ENCODE assay signal across 20 cellular contexts in the genomic region with DNA sequence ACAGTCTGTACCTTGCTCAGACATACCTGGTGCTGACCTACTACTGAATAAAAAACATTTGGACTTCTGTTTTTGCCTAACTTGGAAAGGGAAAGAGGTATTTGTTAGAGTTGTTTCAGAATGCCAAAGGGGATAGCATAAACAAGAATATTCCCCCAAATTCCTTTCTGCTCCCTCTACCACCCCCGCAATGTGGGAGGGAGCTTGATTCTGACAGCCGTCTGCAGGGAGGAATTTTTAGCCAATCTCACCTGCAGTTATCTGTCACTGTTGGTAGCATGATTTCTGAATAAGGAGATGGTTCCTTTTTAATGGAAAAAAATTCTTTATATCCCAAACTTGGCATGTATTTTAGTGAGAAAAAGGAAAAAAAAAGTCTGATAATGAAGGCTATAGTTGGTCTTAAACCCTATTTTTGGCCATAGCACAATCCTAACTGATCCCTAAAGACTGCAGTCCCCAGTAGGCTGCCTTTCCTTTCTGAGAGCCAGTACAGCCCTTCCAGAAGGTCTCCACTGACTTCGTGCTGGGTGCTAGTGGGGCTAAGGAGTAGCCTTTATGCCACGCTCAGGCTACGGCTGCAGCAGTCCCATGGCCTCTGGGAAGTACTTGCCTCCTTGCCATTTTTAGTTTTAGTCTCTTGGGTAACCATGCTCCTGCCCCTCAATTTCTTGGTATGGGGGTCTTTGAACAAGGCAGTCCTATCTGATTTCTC. TPM values are rescaled to one million over a fixed set of nuclear protein-coding genes. Genes with fewer than 3 reads are reported as not detected.
DNase-seq lines count a peak whose midpoint lies in the region; ATAC-seq and TF ChIP-seq lines count a peak whose summit lies in the region.
"Had no signal": no experiment of that assay in that cellular context is flagged by ENCODE, and none has a peak within 500 bp of the region (broad histone marks: within the 10 kb centered on the region; RNA-seq: fewer than 3 reads in every experiment).

No MANE protein-coding gene starts in this region.

- H3K4me1 ChIP-seq in GM23338 (ENCODE audit: insufficient read depth), result 0 out of 2 replicates have a peak, but pooled peaks cover 7% of the 10 kb centered on the region
- peaks cover 2 to 19% of the 10 kb centered on the region in 2 donors for H3K4me1 ChIP-seq in neuronal stem cell (ENCODE audit: control insufficient read depth in 2 of 2, insufficient read depth in 1 of 2, low read depth in 1 of 2, low read length in 2 of 2)
- H3K4me1 ChIP-seq: HAP-1 had no signal

- H4K20me1 ChIP-seq in GM23338 (replicated peaks; ENCODE audit: insufficient read depth), result no peaks in the 10 kb centered on the region

- peak; percentile 78 for ATAC-seq in GM23338
- ATAC-seq in WTC11, result peak; percentile 55
- ATAC-seq in GM18511 (IDR thresholded peaks at IDR 0.05; ENCODE audit: unreplicated experiment), result no peak
- no peak for ATAC-seq in HG03135 (IDR thresholded peaks at IDR 0.05; ENCODE audit: unreplicated experiment)

- H3K36me3 Mint-ChIP-seq in GM23338 (ENCODE audit: low read depth) (no peaks in the 10 kb centered on the region), WTC11 (no peaks in the 10 kb centered on the region)
- H3K36me3 Mint-ChIP-seq: CD4-positive, alpha-beta memory T cell had no signal

- H3K79me1 ChIP-seq in neuronal stem cell (ENCODE audit: low read depth, low read length), result no peaks in the 10 kb centered on the region

- TF ChIP-seq CTCF in GM23338 (conservative IDR thresholded peaks at IDR 0.05; ENCODE audit: low read depth in 2 of 2) (no peak), WTC11 (IDR thresholded peaks at IDR 0.05) (no peak), foreskin fibroblast (IDR thresholded peaks at IDR 0.05; ENCODE audit: low read depth, low read length) (no peak)

- no peak overlapping the region for H3K23ac ChIP-seq in neuronal stem cell (ENCODE audit: low read depth, low read length, poor library complexity)

- H3K4me1 Mint-ChIP-seq in GM23338 (peaks cover 16% of the 10 kb centered on the region; the same call in 2 of the 3 replicates), WTC11 (peaks cover 20% of the 10 kb centered on the region)

- CTCF ChIA-PET in WTC11 (lab: Charles Lee), result interaction anchor here (1.2 kb wide), 1 partner anchor 71 kb away, joined by 3 read pairs; no protein-coding TSS in a partner anchor

- POLR2A ChIA-PET in WTC11 (lab: Charles Lee), result no interaction called here

- H4K8ac ChIP-seq in neuronal stem cell (ENCODE audit: low read depth, low read length), result no peak overlapping the region

- H3K4me3 Mint-ChIP-seq in GM23338 (no peak overlapping the region), WTC11 (no peak overlapping the region)
- H3K4me3 Mint-ChIP-seq: CD4-positive, alpha-beta memory T cell; HFFc6 had no signal

- H2AK5ac ChIP-seq in neuronal stem cell (ENCODE audit: low read depth, low read length), result no peak overlapping the region

- H3K4ac ChIP-seq in neuronal stem cell (ENCODE audit: low read length), result no peak overlapping the region

- H3K27ac ChIP-seq in GM23338 (ENCODE audit: low read depth) (no peak overlapping the region), neuronal stem cell (replicated peaks; ENCODE audit: low read length) (no peak overlapping the region)
- H3K27ac ChIP-seq: GM23248 had no signal

- H3K9me3 Mint-ChIP-seq in GM23338 (no peaks in the 10 kb centered on the region; the same call in 2 of the 3 replicates), WTC11 (no peaks in the 10 kb centered on the region; the same call in 1 of the 2 replicates)
- H3K9me3 Mint-ChIP-seq: CD4-positive, alpha-beta memory T cell; HFFc6 had no signal

- H2AFZ ChIP-seq in GM23338, result 0 out of 2 replicates have a peak overlapping the region, but pooled peaks have one; percentile 18
- peak overlapping the region; percentile 35 for H2AFZ ChIP-seq in neuronal stem cell (ENCODE audit: low read length)
- H2AFZ ChIP-seq: GM23248 had no signal

- no peaks in the 10 kb centered on the region for H3K9me3 ChIP-seq in neuronal stem cell (replicated peaks in 1 of 2; ENCODE audit: control insufficient read depth in 2 of 2, insufficient read depth in 1 of 2, low read depth in 1 of 2, low read length in 2 of 2)
- H3K9me3 ChIP-seq: HAP-1 had no signal

- H2BK120ac ChIP-seq in neuronal stem cell (ENCODE audit: low read depth, low read length), result no peak overlapping the region

- DNase-seq in GM23338 (ENCODE audit: low spot score) (no peak), WTC11 (ENCODE audit: low spot score) (no peak), iPS-NIHi7 (ENCODE audit: extremely low spot score) (peak; percentile 15), neuronal stem cell (ENCODE audit: low spot score) (no peak), foreskin fibroblast (no peak)
- DNase-seq in effector CD4-positive, alpha-beta T cell, result no peak
- DNase-seq: C1 segment of cervical spinal cord; Calu3; CD4-positive, alpha-beta memory T cell; COR-L47; DMS53; DMS79 treated with DMSO at 0.1 percent for 48 hours; GF-D8; GM23248; HFFc6 had no signal

- H3K27ac Mint-ChIP-seq in GM23338 (no peak overlapping the region), WTC11 (no peak overlapping the region)
- H3K27ac Mint-ChIP-seq: CD4-positive, alpha-beta memory T cell; HFFc6 had no signal

- no peak overlapping the region for H3K18ac ChIP-seq in neuronal stem cell (ENCODE audit: low read length)

- H3K14ac ChIP-seq in neuronal stem cell (ENCODE audit: low read length), result no peak overlapping the region

- H3K79me2 ChIP-seq in GM23338 (replicated peaks; ENCODE audit: insufficient read depth), result no peaks in the 10 kb centered on the region

- H2BK15ac ChIP-seq in neuronal stem cell (ENCODE audit: low read length), result no peak overlapping the region

- no peaks in the 10 kb centered on the region for H3K9me2 ChIP-seq in GM23338 (ENCODE audit: insufficient read depth)

- no peak overlapping the region for H3K9ac ChIP-seq in neuronal stem cell (ENCODE audit: low read depth, low read length, poor library complexity)
- H3K9ac ChIP-seq: GM23248 had no signal

- H3K4me3 ChIP-seq in GM23338 (no peak overlapping the region), neuronal stem cell (ENCODE audit: low read length in 2 of 2) (no peak overlapping the region), foreskin fibroblast (ENCODE audit: low read depth in 1 of 2, low read length in 2 of 2) (no peak overlapping the region)
- H3K4me3 ChIP-seq: GM23248, HAP-1 had no signal

- no peak overlapping the region for H2BK5ac ChIP-seq in neuronal stem cell (ENCODE audit: low read length)

- H2BK12ac ChIP-seq in neuronal stem cell (ENCODE audit: low read length), result no peak overlapping the region

- no peak overlapping the region for H4K91ac ChIP-seq in neuronal stem cell (ENCODE audit: low read depth, low read length, poor library complexity)

- H3K27me3 ChIP-seq in GM23338 (ENCODE audit: insufficient read depth) (no peaks in the 10 kb centered on the region), neuronal stem cell (ENCODE audit: control insufficient read depth in 3 of 3, insufficient read depth in 3 of 3, low read depth in 1 of 3, low read length in 3 of 3) (no peaks in the 10 kb centered on the region)

- H3K4me2 ChIP-seq in GM23338 (no peak overlapping the region), neuronal stem cell (ENCODE audit: insufficient read depth, low read length, poor library complexity, severe bottlenecking) (no peak overlapping the region)

- no CpG with 5 or more reads among the region's 5 CpGs for WGBS in neuronal stem cell (ENCODE audit: extremely low coverage in 2 of 2, insufficient read length in 2 of 2, insufficient replicate concordance in 1 of 2), 2 donors

- H3F3A ChIP-seq in GM23338 (replicated peaks; ENCODE audit: low read depth), result no peaks in the 10 kb centered on the region

- H3K36me3 ChIP-seq in GM23338 (ENCODE audit: insufficient read depth), result no peaks in the 10 kb centered on the region
- H3K36me3 ChIP-seq in neuronal stem cell (replicated peaks in 1 of 2; ENCODE audit: control insufficient read depth in 2 of 2, insufficient read depth in 2 of 2, low read length in 2 of 2), result no peaks in the 10 kb centered on the region
- H3K36me3 ChIP-seq: HAP-1 had no signal

- H3K27me3 Mint-ChIP-seq in GM23338 (ENCODE audit: insufficient read depth, low read depth, poor library complexity) (no peaks in the 10 kb centered on the region), WTC11 (ENCODE audit: low read depth) (no peaks in the 10 kb centered on the region)

TF ChIP-seq in GM23338, 12 proteins besides CTCF, POLR2A, EP300 and RAD21 (continues in another document):
- TF ChIP-seq JUNB (IDR thresholded peaks at IDR 0.05; ENCODE audit: unreplicated experiment) (no peak), EZH2 (IDR thresholded peaks at IDR 0.05; ENCODE audit: low read depth, unreplicated experiment) (no peak), ZNF331 (CRISPR knock-in tag; IDR thresholded peaks at IDR 0.05; ENCODE audit: low read depth) (no peak), ZNF114 (CRISPR knock-in tag; IDR thresholded peaks at IDR 0.05) (no peak)

TF ChIP-seq in WTC11, 78 proteins besides CTCF, POLR2A, EP300 and RAD21 (continues in another document):
- TF ChIP-seq, protein P1, sequence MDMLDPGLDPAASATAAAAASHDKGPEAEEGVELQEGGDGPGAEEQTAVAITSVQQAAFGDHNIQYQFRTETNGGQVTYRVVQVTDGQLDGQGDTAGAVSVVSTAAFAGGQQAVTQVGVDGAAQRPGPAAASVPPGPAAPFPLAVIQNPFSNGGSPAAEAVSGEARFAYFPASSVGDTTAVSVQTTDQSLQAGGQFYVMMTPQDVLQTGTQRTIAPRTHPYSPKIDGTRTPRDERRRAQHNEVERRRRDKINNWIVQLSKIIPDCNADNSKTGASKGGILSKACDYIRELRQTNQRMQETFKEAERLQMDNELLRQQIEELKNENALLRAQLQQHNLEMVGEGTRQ (CRISPR knock-in tag; IDR thresholded peaks at IDR 0.05), result no peak
- TF ChIP-seq ZNF423 (CRISPR knock-in tag; IDR thresholded peaks at IDR 0.05) (no peak), CBFB (CRISPR knock-in tag; IDR thresholded peaks at IDR 0.05; ENCODE audit: low read depth) (no peak), ZNF219 (CRISPR knock-in tag; IDR thresholded peaks at IDR 0.05; ENCODE audit: borderline replicate concordance) (no peak), GABPB1 (CRISPR knock-in tag; IDR thresholded peaks at IDR 0.05) (no peak), NR2C2 (CRISPR knock-in tag; IDR thresholded peaks at IDR 0.05) (no peak)

RNA-seq across cellular contexts. Expression of a gene that starts 13.6 kb away (rescaled TPM):
- total RNA-seq in GM23338 (2014; rRNA removed; shearing (Covaris generic)), result 0.07 TPM in 1 of 2 replicates, not detected in the other
- not detected in 2 replicates for polyA plus RNA-seq in GM23338 (2016; fragmentation: Nextera tagmentation; extraction: Ambion mirVana)
- 0.05 TPM in 1 of 3 replicates, not detected in the others for total RNA-seq in WTC11 (2021)
- 0.14 TPM for polyA plus RNA-seq in neuronal stem cell (2013, experiment 1 of 2)
- polyA plus RNA-seq in neuronal stem cell (2013, experiment 2 of 2), result 0.11 TPM
- total RNA-seq: A673, G401 had no signal

Comparison
In these comparisons a context has a peak if more than half of its experiments do, and no peak if none do; other contexts are left out.
1. ATAC-seq: peak in GM23338 (single experiment) and WTC11 (single experiment); none in GM18511 (single experiment) and HG03135 (single experiment).